In the genomic region with DNA sequence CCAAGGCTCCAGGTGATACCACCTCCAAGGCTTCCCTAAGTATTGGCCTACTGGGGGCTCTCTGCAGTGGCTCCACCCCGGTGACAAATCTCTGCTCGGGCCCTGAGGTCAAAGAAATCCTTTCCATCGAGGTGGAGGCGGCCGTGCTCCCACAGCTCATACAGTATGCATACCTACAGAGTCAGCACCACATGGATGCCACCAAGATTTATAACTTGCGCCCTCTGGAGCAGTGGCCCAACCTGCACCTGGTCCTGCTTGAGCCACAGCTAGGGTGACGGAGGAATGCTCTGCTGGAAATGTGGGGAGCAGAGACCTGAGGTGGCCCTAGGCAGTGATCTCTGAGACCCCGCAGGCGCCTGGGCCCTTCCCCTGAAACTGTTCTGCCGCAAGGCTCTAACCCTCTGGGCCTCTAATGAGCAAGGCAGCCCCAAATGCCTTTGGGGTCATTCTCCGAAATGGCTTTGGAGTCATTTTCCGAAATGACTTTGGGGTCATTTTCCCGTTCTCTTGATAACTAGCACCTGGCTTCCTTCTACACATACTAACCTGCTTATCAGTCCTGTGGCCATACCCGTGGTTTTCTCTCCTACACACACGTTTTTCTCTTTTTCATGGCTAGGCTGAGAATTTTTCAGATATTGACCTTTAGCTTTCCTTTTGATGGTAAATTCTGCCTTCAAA, we compare ENCODE assay signal across 27 cellular contexts. TPM values are rescaled to one million over a fixed set of nuclear protein-coding genes. Genes with fewer than 3 reads are reported as not detected.
"Had no signal": no experiment of that assay in that cellular context is flagged by ENCODE, and none has a peak within 500 bp of the region (broad histone marks: within the 10 kb centered on the region; RNA-seq: fewer than 3 reads in every experiment).

No MANE protein-coding gene starts in this region.

- H3K9me3 ChIP-seq: heart right ventricle, left lung, mucosa of descending colon, ovary, right lobe of liver, upper lobe of right lung had no signal

- H3K9me3 Mint-ChIP-seq: activated B cell treated with CpG ODN at 0.5 μM for 24 hours; activated CD4-positive, alpha-beta memory T cell treated with anti-CD3 and anti-CD28 coated beads for 36 hours; activated T-helper 17 cell treated with anti-CD3 and anti-CD28 coated beads, Interleukin-2, amount 50 U/mL, for 72 hours; nephron; stimulated activated effector memory CD8-positive, alpha-beta T cell treated with anti-CD3 and anti-CD28 coated beads, Interleukin-12 subunit alpha, Interleukin-12 subunit beta, amount 100 ng/mL, for 72 hours; stimulated activated naive CD8-positive, alpha-beta T cell treated with anti-CD3 and anti-CD28 coated beads, Interleukin-15, Interleukin-2, amounts not matched to agents 100 ng/mL and 50 ng/mL, for 24 hours had no signal

- H3K4me1 Mint-ChIP-seq: activated B cell treated with CpG ODN at 0.5 μM for 24 hours, nephron had no signal

- H3K27ac Mint-ChIP-seq: activated B cell treated with CpG ODN at 0.5 μM for 24 hours; activated CD4-positive, alpha-beta memory T cell treated with anti-CD3 and anti-CD28 coated beads for 36 hours; activated T-helper 17 cell treated with anti-CD3 and anti-CD28 coated beads, Interleukin-2, amount 50 U/mL, for 72 hours; nephron; progenitor cell of endocrine pancreas; stimulated activated effector memory CD8-positive, alpha-beta T cell treated with anti-CD3 and anti-CD28 coated beads, Interleukin-12 subunit alpha, Interleukin-12 subunit beta, amount 100 ng/mL, for 72 hours; stimulated activated naive CD8-positive, alpha-beta T cell treated with anti-CD3 and anti-CD28 coated beads, Interleukin-15, Interleukin-2, amounts not matched to agents 100 ng/mL and 50 ng/mL, for 24 hours had no signal

- H3K4me3 Mint-ChIP-seq: activated B cell treated with CpG ODN at 0.5 μM for 24 hours; activated CD4-positive, alpha-beta memory T cell treated with anti-CD3 and anti-CD28 coated beads for 36 hours; activated T-helper 17 cell treated with anti-CD3 and anti-CD28 coated beads, Interleukin-2, amount 50 U/mL, for 72 hours; nephron; stimulated activated effector memory CD8-positive, alpha-beta T cell treated with anti-CD3 and anti-CD28 coated beads, Interleukin-12 subunit alpha, Interleukin-12 subunit beta, amount 100 ng/mL, for 72 hours; stimulated activated naive CD8-positive, alpha-beta T cell treated with anti-CD3 and anti-CD28 coated beads, Interleukin-15, Interleukin-2, amounts not matched to agents 100 ng/mL and 50 ng/mL, for 24 hours had no signal

- H3K27me3 Mint-ChIP-seq: activated CD4-positive, alpha-beta memory T cell treated with anti-CD3 and anti-CD28 coated beads for 36 hours; activated T-helper 17 cell treated with anti-CD3 and anti-CD28 coated beads, Interleukin-2, amount 50 U/mL, for 72 hours; progenitor cell of endocrine pancreas; stimulated activated naive CD8-positive, alpha-beta T cell treated with anti-CD3 and anti-CD28 coated beads, Interleukin-15, Interleukin-2, amounts not matched to agents 100 ng/mL and 50 ng/mL, for 24 hours had no signal

- ATAC-seq: activated T-helper 17 cell treated with anti-CD3 and anti-CD28 coated beads, Interleukin-2, amount 50 U/mL, for 72 hours; esophagus mucosa; heart right ventricle; left lung; mucosa of descending colon; right lobe of liver; stimulated activated effector memory CD8-positive, alpha-beta T cell treated with anti-CD3 and anti-CD28 coated beads, Interleukin-12 subunit alpha, Interleukin-12 subunit beta, amount 100 ng/mL, for 72 hours; upper lobe of right lung had no signal

- DNase-seq: activated B cell treated with CpG ODN at 0.5 μM for 24 hours; activated CD4-positive, alpha-beta memory T cell treated with anti-CD3 and anti-CD28 coated beads for 36 hours; activated CD8-positive, alpha-beta memory T cell treated with anti-CD3 and anti-CD28 coated beads, Interleukin-2, amount 50 U/mL, for 4 hours; activated gamma-delta T cell treated with Interleukin-2 at 50 U/mL for 16 hours; activated naive CD4-positive, alpha-beta T cell treated with anti-CD3 and anti-CD28 coated beads, Interleukin-2, amount 50 U/mL, for 16 hours; activated T-cell treated with anti-CD3 and anti-CD28 coated beads, Interleukin-2, amount 50 U/mL, for 1 hour; amniotic stem cell; caudate nucleus; foreskin fibroblast; heart right ventricle; left lung; mucosa of descending colon; ovary; right lobe of liver; stimulated activated CD4-positive, alpha-beta T cell treated with anti-CD3 and anti-CD28 coated beads, Interleukin-12 subunit alpha, Interleukin-12 subunit beta, amount 100 ng/mL, for 4 hours; stimulated activated CD4-positive, alpha-beta T cell treated with anti-CD3 and anti-CD28 coated beads, Interleukin-4, amount 100 ng/mL, for 24 hours; substantia nigra; T-helper 2 cell; upper lobe of right lung had no signal

- H3K36me3 Mint-ChIP-seq: activated CD4-positive, alpha-beta memory T cell treated with anti-CD3 and anti-CD28 coated beads for 36 hours; stimulated activated effector memory CD8-positive, alpha-beta T cell treated with anti-CD3 and anti-CD28 coated beads, Interleukin-12 subunit alpha, Interleukin-12 subunit beta, amount 100 ng/mL, for 72 hours had no signal

RNA-seq across cellular contexts. Expression of a gene that starts 33.9 kb away (rescaled TPM):
- total RNA-seq: activated B cell treated with CpG ODN at 0.5 μM for 24 hours, endothelial cell of umbilical vein, skeletal muscle tissue had no signal
